Comparison of ENCODE assay signal across 8 cellular contexts in the genomic region with DNA sequence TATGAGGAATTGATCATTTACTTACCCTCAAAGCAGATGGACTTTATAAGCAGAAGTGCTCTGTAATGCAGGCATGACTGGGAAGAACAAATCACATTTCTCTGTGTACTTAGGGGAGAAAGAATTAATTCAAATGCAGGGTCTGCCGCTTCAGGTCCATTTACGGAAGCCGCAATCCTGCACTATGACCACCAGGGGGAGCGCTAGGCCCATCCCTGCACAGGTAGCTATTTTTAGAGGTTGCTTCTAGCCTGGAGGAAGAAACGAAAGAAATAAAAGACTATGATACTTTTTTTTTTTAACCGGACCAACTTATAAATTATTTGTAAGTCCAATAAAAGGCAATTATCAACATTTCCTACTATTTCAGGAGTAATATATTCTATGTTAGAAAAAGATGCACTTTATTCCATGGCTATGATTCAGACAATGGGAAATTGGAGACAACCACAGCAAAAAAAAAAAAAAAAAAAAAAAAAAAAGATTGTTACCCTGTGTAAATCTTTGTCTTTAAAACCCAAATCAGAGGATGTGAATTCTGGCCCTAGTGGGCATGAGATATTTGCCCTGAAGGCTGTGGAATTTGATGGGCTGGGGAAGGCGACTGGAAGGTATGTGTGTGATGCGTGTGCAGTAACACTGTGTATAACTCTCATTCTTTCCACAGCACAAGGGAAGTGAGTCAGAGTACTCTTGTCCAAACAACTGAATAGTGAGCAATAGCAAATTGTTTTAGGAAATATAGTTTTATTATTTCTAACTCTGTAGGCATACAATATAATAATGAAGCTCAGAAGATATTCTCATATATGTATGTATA.
DNase-seq lines count a peak whose midpoint lies in the region; ATAC-seq lines count a peak whose summit lies in the region.

No MANE protein-coding gene starts in this region.

- H3K4me3 Mint-ChIP-seq in central memory CD8-positive, alpha-beta T cell: no peak overlapping the region

- H3K9me3 Mint-ChIP-seq in central memory CD8-positive, alpha-beta T cell: no peaks in the 10 kb centered on the region

- H3K27me3 Mint-ChIP-seq in central memory CD8-positive, alpha-beta T cell: peaks cover 29% of the 10 kb centered on the region

- H3K4me1 Mint-ChIP-seq in central memory CD8-positive, alpha-beta T cell: peaks cover 10% of the 10 kb centered on the region

- H3K36me3 Mint-ChIP-seq in central memory CD8-positive, alpha-beta T cell (ENCODE audit: insufficient read depth): peaks cover 2% of the 10 kb centered on the region

- no peak overlapping the region for H3K27ac Mint-ChIP-seq in central memory CD8-positive, alpha-beta T cell (ENCODE audit: low read depth)

- DNase-seq in NCI-H1436 (lab: John Stamatoyannopoulos, UW) (peak; percentile 60), NCI-H1436 treated with DMSO at 0.1 percent for 48 hours (lab: John Stamatoyannopoulos, UW) (no peak), NCI-H2171 (lab: John Stamatoyannopoulos, UW) (peak; percentile 38), left kidney (ENCODE audit: low read depth, low spot score) (peak; percentile 92)
- DNase-seq in activated CD4-positive, CD25-positive, alpha-beta regulatory T cell (lab: John Stamatoyannopoulos, UW): peak; percentile 15 to 42 (median 36)
- peak; percentile 42 to 54 for DNase-seq in central memory CD8-positive, alpha-beta T cell (ENCODE audit: low spot score in 2 of 2)
- peak; percentile 60 to 70 for DNase-seq in stimulated activated CD4-positive, alpha-beta T cell treated with anti-CD3 and anti-CD28 coated beads, Interleukin-2, amount 100 ng/mL, for 48 hours

- peak; percentile 78 for ATAC-seq in HG02798 (IDR thresholded peaks at IDR 0.05; ENCODE audit: poor library complexity, unreplicated experiment)
- ATAC-seq in central memory CD8-positive, alpha-beta T cell (replicated peaks; ENCODE audit: extremely low read depth, poor library complexity, severe bottlenecking): peak; percentile 71
